In genomic region chr2:65489269-65489668, GRCh38 we compare ENCODE assay signal across 21 cellular contexts. TPM values are rescaled to one million over a fixed set of nuclear protein-coding genes. Genes with fewer than 3 reads are reported as not detected.
DNase-seq lines count a peak whose midpoint lies in the region; ATAC-seq and TF ChIP-seq lines count a peak whose summit lies in the region.
"Had no signal": no experiment of that assay in that cellular context is flagged by ENCODE, and none has a peak within 500 bp of the region (broad histone marks: within the 10 kb centered on the region; RNA-seq: fewer than 3 reads in every experiment).

No MANE protein-coding gene starts in this region.

- CTCF ChIA-PET in A673 (lab: Charles Lee) = no interaction called here
- CTCF ChIA-PET in HEK293 (lab: Yijun Ruan, JAX) = interaction anchor here (0.6 kb wide), 1 partner anchor 1226 kb away, joined by 3 read pairs; no protein-coding TSS in a partner anchor

- no peaks in the 10 kb centered on the region for H3K27me3 ChIP-seq in A673 (replicated peaks; ENCODE audit: insufficient read depth, low read depth, low read length, poor library complexity)
- H3K27me3 ChIP-seq: BLaER1 had no signal

- H3K36me3 ChIP-seq in A673 (ENCODE audit: insufficient read depth, low read length, poor library complexity, severe bottlenecking) = no peaks in the 10 kb centered on the region
- no peaks in the 10 kb centered on the region for H3K36me3 ChIP-seq in HEK293 (ENCODE audit: control insufficient read depth in 2 of 2, insufficient read depth in 1 of 2, low read length in 2 of 2)
- H3K36me3 ChIP-seq in SK-N-MC (ENCODE audit: insufficient read depth, low read length) = no peaks in the 10 kb centered on the region
- H3K36me3 ChIP-seq: BLaER1 had no signal

- ATAC-seq in left lobe of liver = no peak
- ATAC-seq: A549, GM12878, Right ventricle myocardium inferior had no signal

- POLR2A ChIA-PET in A673 (lab: Charles Lee; ENCODE audit: low non-redundant PET) = interaction anchor here (0.7 kb wide), 1 partner anchor 140 kb away, joined by 3 read pairs; no protein-coding TSS in a partner anchor
- POLR2A ChIA-PET in HEK293 (lab: Yijun Ruan, JAX) = no interaction called here

- intact Hi-C loops in A673 (cut with micrococcal nuclease; ENCODE audit: unreplicated experiment) = no loop called here

- TF ChIP-seq CTCF in A673 (conservative IDR thresholded peaks at IDR 0.05; ENCODE audit: low read depth, low read length) = no peak
- no peak for TF ChIP-seq CTCF in HEK293 (tag by site-specific recombination; IDR thresholded peaks at IDR 0.05)

- H3K4me3 ChIP-seq in A673 (ENCODE audit: low read depth, low read length, poor library complexity, severe bottlenecking) (no peak overlapping the region), HEK293 (ENCODE audit: low read depth, low read length) (no peak overlapping the region), SK-N-MC (peak overlapping the region; percentile 41)
- H3K4me3 ChIP-seq: A549, BLaER1, GM12878 had no signal

- no peaks in the 10 kb centered on the region for H3K9me3 ChIP-seq in A673 (ENCODE audit: low read depth, low read length, poor library complexity, severe bottlenecking)
- no peaks in the 10 kb centered on the region for H3K9me3 ChIP-seq in HEK293 (ENCODE audit: control insufficient read depth, insufficient read depth, low read depth, low read length)
- no peaks in the 10 kb centered on the region for H3K9me3 ChIP-seq in SK-N-MC (ENCODE audit: low read depth, low read length)

- no peak overlapping the region for H3K27ac ChIP-seq in A673 (ENCODE audit: low read depth, low read length, poor library complexity, severe bottlenecking)
- no peak overlapping the region for H3K27ac ChIP-seq in HEK293 (ENCODE audit: extremely low read depth, low read depth, low read length)
- H3K27ac ChIP-seq in SK-N-MC = peak overlapping the region; percentile 44; the same call in 1 of the 2 replicates
- H3K27ac ChIP-seq: A549, BLaER1, HL-60, KMS-11 had no signal

- no peak overlapping the region for H3K9ac ChIP-seq in SK-N-MC (ENCODE audit: insufficient read length)
- H3K9ac ChIP-seq: BLaER1, KMS-11 had no signal

- H3K4me1 ChIP-seq in A673 (ENCODE audit: insufficient read depth, low read length, poor library complexity, severe bottlenecking) = no peaks in the 10 kb centered on the region
- H3K4me1 ChIP-seq in HEK293 (ENCODE audit: control insufficient read depth, insufficient read depth, low read length) = no peaks in the 10 kb centered on the region
- H3K4me1 ChIP-seq: A549, BLaER1 had no signal

- peak; percentile 63 for DNase-seq in A673 (ENCODE audit: low spot score)
- DNase-seq in SK-N-MC (ENCODE audit: low read depth, low spot score) = peak; percentile 22
- peak; percentile 40 for DNase-seq in left kidney (ENCODE audit: low read depth, low spot score)
- DNase-seq in AG20443 (ENCODE audit: low spot score) = no peak
- no peak for DNase-seq in left lobe of liver (ENCODE audit: low spot score)
- DNase-seq in GM19240 (ENCODE audit: insufficient read length, low spot score) = no peak
- DNase-seq: CD4-positive, alpha-beta T cell; COR-L47; DMS79; H9; NCI-H1105 treated with DMSO at 0.1 percent for 48 hours; NCI-H1694 treated with DMSO at 0.1 percent for 48 hours; NCI-H2081 treated with DMSO at 0.1 percent for 48 hours; NCI-H510A had no signal

- no TSS peak for BruUV-seq in A673 (replicated peaks; lab: Mats Ljungman, UMichigan)

TF ChIP-seq in HEK293, 187 proteins besides CTCF, POLR2A, EP300 and RAD21:
- TF ChIP-seq ZIC2 (tag by site-specific recombination; IDR thresholded peaks at IDR 0.05) (peak; percentile 35), ZFP69B (tag by site-specific recombination; IDR thresholded peaks at IDR 0.05) (no peak), FEZF1 (tag by site-specific recombination; IDR thresholded peaks at IDR 0.05) (peak; percentile 51), ZNF777 (tag by site-specific recombination; IDR thresholded peaks at IDR 0.05; ENCODE audit: borderline replicate concordance) (no peak)

RNA-seq across cellular contexts. Expression of gene SPRED2, which starts 56.9 kb away (rescaled TPM):
- total RNA-seq in A673 (2021) = 79.4 and 81.0 TPM in 2 replicates
- 17.3 TPM for total RNA-seq in left lobe of liver

Comparison
In these comparisons a context has a peak if more than half of its experiments do, and no peak if none do; other contexts are left out.
1. DNase-seq: peak in A673 (single experiment), SK-N-MC (single experiment) and left kidney (single experiment); none in AG20443 (single experiment), left lobe of liver (single experiment) and GM19240 (single experiment).